10 cellular contexts compared by ENCODE assay signal in genomic region chr2:158970522-158970855, GRCh38. TPM values are rescaled to one million over a fixed set of nuclear protein-coding genes. Genes with fewer than 3 reads are reported as not detected.
DNase-seq lines count a peak whose midpoint lies in the region; ATAC-seq, FAIRE-seq and TF ChIP-seq lines count a peak whose summit lies in the region.
"Had no signal": no experiment of that assay in that cellular context is flagged by ENCODE, and none has a peak within 500 bp of the region (broad histone marks: within the 10 kb centered on the region; RNA-seq: fewer than 3 reads in every experiment).

No MANE protein-coding gene starts in this region.

- H3K27ac Mint-ChIP-seq in chondrocyte (ENCODE audit: unreplicated experiment): peak overlapping the region; percentile 95
- H3K27ac Mint-ChIP-seq: T-helper 1 cell treated with Interleukin-12 subunit alpha and Interleukin-12 subunit beta and Interleukin-4 antibody, amounts not matched to agents 30 μg/mL and 1 μg/mL, for 36 hours had no signal

- DNase-seq in right atrium auricular region (ENCODE audit: low spot score): no peak
- DNase-seq in cardiac septum (ENCODE audit: low spot score): no peak
- no peak for DNase-seq in chondrocyte (ENCODE audit: low spot score)
- no peak for DNase-seq in NCI-H1417 (lab: John Stamatoyannopoulos, UW)
- no peak for DNase-seq in urothelium cell line (ENCODE audit: low spot score)

- H3K9me3 ChIP-seq in right atrium auricular region: no peaks in the 10 kb centered on the region
- no peaks in the 10 kb centered on the region for H3K9me3 ChIP-seq in mucosa of stomach (ENCODE audit: control insufficient read depth, low read length)

- H3K27me3 ChIP-seq in right atrium auricular region: no peaks in the 10 kb centered on the region
- no peaks in the 10 kb centered on the region for H3K27me3 ChIP-seq in mucosa of stomach (ENCODE audit: control insufficient read depth, insufficient read depth, low read length)

- H3K36me3 ChIP-seq in right atrium auricular region (no peaks in the 10 kb centered on the region), mucosa of stomach (ENCODE audit: control insufficient read depth, insufficient read depth, low read length) (no peaks in the 10 kb centered on the region)

- FAIRE-seq in urothelium cell line (lab: Jason Lieb, UNC): no peak
- FAIRE-seq: G401.6 had no signal

- peak overlapping the region; percentile 93 to 96 for H3K27ac ChIP-seq in right atrium auricular region

- H3K4me1 Mint-ChIP-seq in chondrocyte (ENCODE audit: low read depth): peaks cover 71% of the 10 kb centered on the region

- TF ChIP-seq CTCF in right atrium auricular region (IDR thresholded peaks at IDR 0.05) (no peak), chondrocyte (IDR thresholded peaks at IDR 0.05) (no peak)

- H3K4me3 ChIP-seq in right atrium auricular region (peak overlapping the region; percentile 74), mucosa of stomach (ENCODE audit: low read length) (peak overlapping the region; percentile 78)

- ATAC-seq in HG03571 (IDR thresholded peaks at IDR 0.05; ENCODE audit: unreplicated experiment) (no peak), GM19351 (IDR thresholded peaks at IDR 0.05; ENCODE audit: unreplicated experiment) (no peak)

- no peaks in the 10 kb centered on the region for H3K27me3 Mint-ChIP-seq in chondrocyte (ENCODE audit: low read depth)

- H3K36me3 Mint-ChIP-seq in chondrocyte (ENCODE audit: low read depth): no peaks in the 10 kb centered on the region

- peak overlapping the region; percentile 83 for H3K9ac ChIP-seq in mucosa of stomach (ENCODE audit: low read length)

- intact Hi-C loops in cardiac septum (cut with DNase I): no loop called here

- peak overlapping the region; percentile 94 for H3K4me3 Mint-ChIP-seq in chondrocyte (ENCODE audit: unreplicated experiment)

- H3K4me1 ChIP-seq in right atrium auricular region (peaks cover 0 to 53% of the 10 kb centered on the region in 2 donors), mucosa of stomach (ENCODE audit: control insufficient read depth, insufficient read depth, low read length) (no peaks in the 10 kb centered on the region)

- no peaks in the 10 kb centered on the region for H3K9me3 Mint-ChIP-seq in chondrocyte (ENCODE audit: low read depth)
- H3K9me3 Mint-ChIP-seq: T-helper 1 cell treated with Interleukin-12 subunit alpha and Interleukin-12 subunit beta and Interleukin-4 antibody, amounts not matched to agents 30 μg/mL and 1 μg/mL, for 36 hours had no signal

RNA-seq across cellular contexts. Expression of gene TANC1, which starts 2.0 kb away (rescaled TPM):
- 10 to 100 TPM; 51.8 to 58.9 TPM for total RNA-seq in right atrium auricular region
- 55.6 TPM for total RNA-seq in cardiac septum
- 28.7 to 38.2 TPM (median 29.5 TPM) in 3 replicates for total RNA-seq in chondrocyte
